ENCODE assay signal across 1 cellular context in the genomic region with DNA sequence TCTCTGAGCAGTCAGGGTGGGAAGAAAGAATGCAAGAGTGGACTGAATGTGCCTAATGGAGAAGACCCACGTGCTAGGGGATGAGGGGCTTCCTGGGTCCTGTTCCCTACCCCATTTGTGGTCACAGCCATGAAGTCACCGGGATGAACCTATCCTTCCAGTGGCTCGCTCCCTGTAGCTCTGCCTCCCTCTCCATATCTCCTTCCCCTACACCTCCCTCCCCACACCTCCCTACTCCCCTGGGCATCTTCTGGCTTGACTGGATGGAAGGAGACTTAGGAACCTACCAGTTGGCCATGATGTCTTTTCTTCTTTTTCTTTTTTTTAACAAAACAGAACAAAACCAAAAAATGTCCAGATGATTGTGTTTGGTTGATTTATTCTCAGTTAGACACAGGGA.
TF ChIP-seq lines count a peak whose summit lies in the region.

No MANE protein-coding gene starts in this region.

TF ChIP-seq in H1, 55 proteins besides CTCF, POLR2A, EP300 and RAD21:
- TF ChIP-seq RXRA (IDR thresholded peaks at IDR 0.05; ENCODE audit: insufficient read depth, low read depth, low read length) (no peak), KDM1A (IDR thresholded peaks at IDR 0.05; ENCODE audit: borderline replicate concordance, low read length) (no peak), NANOG (IDR thresholded peaks at IDR 0.05; ENCODE audit: insufficient read depth, low read depth, low read length, poor library complexity, severe bottlenecking) (no peak), SP2 (IDR thresholded peaks at IDR 0.05; ENCODE audit: low read length) (no peak), SP1 (IDR thresholded peaks at IDR 0.05; ENCODE audit: low read depth, low read length) (no peak), SAP30 (IDR thresholded peaks at IDR 0.05; ENCODE audit: insufficient read depth, insufficient replicate concordance, low read length) (no peak), NRF1 (IDR thresholded peaks at IDR 0.05; ENCODE audit: low read depth, low read length) (no peak), TEAD4 (IDR thresholded peaks at IDR 0.05; ENCODE audit: low read depth, low read length) (no peak)
